ENCODE assay signal across 1 cellular context in the genomic region with DNA sequence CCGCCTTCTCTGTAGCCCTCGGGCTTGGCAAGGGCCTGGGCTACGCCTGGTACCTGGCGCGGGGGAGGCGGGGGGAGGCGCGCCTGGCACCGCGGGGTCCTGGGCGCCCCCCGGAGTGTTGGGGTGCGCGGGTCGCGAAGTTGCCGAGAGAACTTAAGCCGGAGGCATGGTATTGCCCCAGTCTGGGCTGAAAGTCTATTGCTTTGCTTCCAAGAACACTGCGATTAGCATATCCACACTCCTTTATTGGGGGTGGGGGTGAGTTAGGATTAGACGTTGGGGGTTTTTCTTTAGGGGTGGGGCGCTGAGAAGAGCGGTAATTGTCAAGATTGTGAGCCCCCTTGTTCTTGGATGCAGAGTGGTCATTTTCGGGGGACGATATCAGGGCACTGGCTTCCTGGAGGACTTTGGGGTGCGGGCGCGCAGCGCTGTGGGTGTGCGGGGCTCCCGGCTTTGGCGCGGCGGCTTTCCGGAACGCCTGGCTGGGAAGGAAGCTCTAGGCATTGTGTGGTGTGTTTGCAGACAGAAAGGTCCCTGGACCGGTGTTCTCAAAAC.
TF ChIP-seq lines count a peak whose summit lies in the region.

No MANE protein-coding gene starts in this region.

TF ChIP-seq in HCT116, 20 proteins besides CTCF, POLR2A, EP300 and RAD21 (continued from another document):
- TF ChIP-seq, protein P1, sequence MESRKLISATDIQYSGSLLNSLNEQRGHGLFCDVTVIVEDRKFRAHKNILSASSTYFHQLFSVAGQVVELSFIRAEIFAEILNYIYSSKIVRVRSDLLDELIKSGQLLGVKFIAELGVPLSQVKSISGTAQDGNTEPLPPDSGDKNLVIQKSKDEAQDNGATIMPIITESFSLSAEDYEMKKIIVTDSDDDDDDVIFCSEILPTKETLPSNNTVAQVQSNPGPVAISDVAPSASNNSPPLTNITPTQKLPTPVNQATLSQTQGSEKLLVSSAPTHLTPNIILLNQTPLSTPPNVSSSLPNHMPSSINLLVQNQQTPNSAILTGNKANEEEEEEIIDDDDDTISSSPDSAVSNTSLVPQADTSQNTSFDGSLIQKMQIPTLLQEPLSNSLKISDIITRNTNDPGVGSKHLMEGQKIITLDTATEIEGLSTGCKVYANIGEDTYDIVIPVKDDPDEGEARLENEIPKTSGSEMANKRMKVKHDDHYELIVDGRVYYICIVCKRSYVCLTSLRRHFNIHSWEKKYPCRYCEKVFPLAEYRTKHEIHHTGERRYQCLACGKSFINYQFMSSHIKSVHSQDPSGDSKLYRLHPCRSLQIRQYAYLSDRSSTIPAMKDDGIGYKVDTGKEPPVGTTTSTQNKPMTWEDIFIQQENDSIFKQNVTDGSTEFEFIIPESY (IDR thresholded peaks at IDR 0.05; ENCODE audit: extremely low read depth, insufficient replicate concordance, low read length): no peak
- TF ChIP-seq YY1 (IDR thresholded peaks at IDR 0.05; ENCODE audit: extremely low read depth, insufficient replicate concordance, low read depth, low read length): no peak
- TF ChIP-seq SRF (IDR thresholded peaks at IDR 0.05; ENCODE audit: low read depth): no peak
- TF ChIP-seq CBX3 (IDR thresholded peaks at IDR 0.05; ENCODE audit: low read depth): no peak
- TF ChIP-seq SP1 (IDR thresholded peaks at IDR 0.05; ENCODE audit: low read depth): no peak
- no peak for TF ChIP-seq EGR1 (IDR thresholded peaks at IDR 0.05; ENCODE audit: low read depth)
- TF ChIP-seq FOSL1 (IDR thresholded peaks at IDR 0.05; ENCODE audit: low read depth): no peak
- no peak for TF ChIP-seq POLR2AphosphoS5 (IDR thresholded peaks at IDR 0.05; ENCODE audit: low read depth, low read length)
